16 cellular contexts compared by ENCODE assay signal in genomic region chr1:16243408-16243690, GRCh38.
"Had no signal": no experiment of that assay in that cellular context is flagged by ENCODE, and none has a peak within 500 bp of the region (broad histone marks: within the 10 kb centered on the region; RNA-seq: fewer than 3 reads in every experiment).

No MANE protein-coding gene starts in this region.

- FAIRE-seq: frontal cortex had no signal

- DNase-seq: cortex of kidney; effector CD8-positive, alpha-beta T cell; heart left ventricle; hippocampal formation; mammary epithelial cell; naive thymus-derived CD4-positive, alpha-beta T cell; nephron progenitor cell; psoas muscle; retina; stimulated activated CD4-positive, alpha-beta T cell treated with anti-CD3 and anti-CD28 coated beads, Interleukin-2, amount 100 ng/mL, for 24 hours; stimulated activated CD4-positive, alpha-beta T cell treated with anti-CD3 and anti-CD28 coated beads, Interleukin-4, amount 100 ng/mL, for 4 hours; stimulated activated naive CD4-positive, alpha-beta T cell; trophoblast cell had no signal

- H3K9me3 Mint-ChIP-seq: naive thymus-derived CD4-positive, alpha-beta T cell; nephron progenitor cell had no signal

- H3K4me3 Mint-ChIP-seq: naive thymus-derived CD4-positive, alpha-beta T cell; nephron progenitor cell had no signal

- H3K27ac ChIP-seq: psoas muscle had no signal

- H3K27ac Mint-ChIP-seq: nephron progenitor cell had no signal

- H3K27me3 ChIP-seq: dorsolateral prefrontal cortex, heart left ventricle had no signal

- H3K9me3 ChIP-seq: heart left ventricle, psoas muscle had no signal

- H3K27me3 Mint-ChIP-seq: naive thymus-derived CD4-positive, alpha-beta T cell had no signal

- H3K4me3 ChIP-seq: dorsolateral prefrontal cortex, heart left ventricle, psoas muscle, skin epidermis had no signal
